ENCODE assay signal across 11 cellular contexts in the genomic region with DNA sequence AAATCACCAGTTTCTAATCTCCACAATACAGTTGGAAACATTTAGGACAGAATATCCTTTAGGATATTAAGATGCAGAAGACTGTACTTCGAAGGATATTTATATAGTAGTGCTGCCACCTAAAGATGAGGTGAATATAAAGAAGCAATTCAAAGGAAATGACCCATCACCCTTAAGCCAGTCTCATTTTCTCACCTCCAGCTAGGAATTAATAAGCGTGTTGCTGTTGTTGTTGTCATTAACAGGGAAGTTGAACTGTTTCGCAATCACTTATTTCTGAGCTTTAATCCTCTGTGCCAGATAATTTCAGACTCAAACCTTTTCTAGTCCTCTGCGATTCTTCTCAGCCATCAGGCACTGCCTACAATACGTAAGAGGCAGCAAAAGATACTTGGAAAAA. TPM values are rescaled to one million over a fixed set of nuclear protein-coding genes. Genes with fewer than 3 reads are reported as not detected.
DNase-seq lines count a peak whose midpoint lies in the region; ATAC-seq and TF ChIP-seq lines count a peak whose summit lies in the region.
"Had no signal": no experiment of that assay in that cellular context is flagged by ENCODE, and none has a peak within 500 bp of the region (broad histone marks: within the 10 kb centered on the region; RNA-seq: fewer than 3 reads in every experiment).

No MANE protein-coding gene starts in this region.

- H3K4me1 Mint-ChIP-seq in activated CD4-positive, alpha-beta memory T cell treated with anti-CD3 and anti-CD28 coated beads, Interleukin-2, amount 10 ng/mL, durations not matched to agents 7 days and 5 days = peaks cover 29% of the 10 kb centered on the region

- CTCF ChIA-PET in activated CD4-positive, alpha-beta memory T cell treated with anti-CD3 and anti-CD28 coated beads, Interleukin-2, amount 10 ng/mL, durations not matched to agents 7 days and 5 days (lab: Charles Lee) = interaction anchor here (5.2 kb wide), 1 partner anchor 39 kb away, joined by 44 read pairs; no protein-coding TSS in a partner anchor

- no peak for ATAC-seq in right cardiac atrium
- no peak for ATAC-seq in lower lobe of right lung

- H3K27ac ChIP-seq in left ventricle myocardium inferior (replicated peaks) = peak overlapping the region; percentile 99
- H3K27ac ChIP-seq in right cardiac atrium (ENCODE audit: low read length) = no peak overlapping the region
- H3K27ac ChIP-seq in lower lobe of right lung = peak overlapping the region; percentile 99
- H3K27ac ChIP-seq in vagina = peak overlapping the region; percentile 99

- peaks cover 3% of the 10 kb centered on the region for H3K36me3 Mint-ChIP-seq in activated CD4-positive, alpha-beta memory T cell treated with anti-CD3 and anti-CD28 coated beads, Interleukin-2, amount 10 ng/mL, durations not matched to agents 7 days and 5 days (ENCODE audit: low read depth)

- POLR2A ChIA-PET in activated CD4-positive, alpha-beta memory T cell treated with anti-CD3 and anti-CD28 coated beads, Interleukin-2, amount 10 ng/mL, durations not matched to agents 7 days and 5 days (lab: Charles Lee) = interaction anchor here (1.3 kb wide), 1 partner anchor 8 kb away, joined by 3 read pairs; a partner anchor contains a TSS

- TF ChIP-seq CTCF in left ventricle myocardium inferior (IDR thresholded peaks at IDR 0.05; ENCODE audit: borderline replicate concordance) (no peak), lower lobe of right lung (IDR thresholded peaks at IDR 0.05) (no peak), vagina (IDR thresholded peaks at IDR 0.05) (no peak)

- intact Hi-C loops in left ventricle myocardium inferior (cut with micrococcal nuclease) (no loop called here), right cardiac atrium (cut with DNase I) (no loop called here), lower lobe of right lung (cut with DNase I) (no loop called here), vagina (cut with DNase I) (no loop called here)

- TF ChIP-seq POLR2A in vagina (IDR thresholded peaks at IDR 0.05) = no peak

- H3K27ac Mint-ChIP-seq in activated CD4-positive, alpha-beta memory T cell treated with anti-CD3 and anti-CD28 coated beads, Interleukin-2, amount 10 ng/mL, durations not matched to agents 7 days and 5 days = peak overlapping the region; percentile 99

- H3K36me3 ChIP-seq in left ventricle myocardium inferior = no peaks in the 10 kb centered on the region
- no peaks in the 10 kb centered on the region for H3K36me3 ChIP-seq in lower lobe of right lung
- no peaks in the 10 kb centered on the region for H3K36me3 ChIP-seq in vagina

- no peaks in the 10 kb centered on the region for H3K9me3 ChIP-seq in left ventricle myocardium inferior (replicated peaks)
- H3K9me3 ChIP-seq in right cardiac atrium (ENCODE audit: control insufficient read depth, low read length) = no peaks in the 10 kb centered on the region
- no peaks in the 10 kb centered on the region for H3K9me3 ChIP-seq in lower lobe of right lung
- no peaks in the 10 kb centered on the region for H3K9me3 ChIP-seq in vagina

- H3K27me3 Mint-ChIP-seq in activated CD4-positive, alpha-beta memory T cell treated with anti-CD3 and anti-CD28 coated beads, Interleukin-2, amount 10 ng/mL, durations not matched to agents 7 days and 5 days = peaks cover 26% of the 10 kb centered on the region

- H3K4me1 ChIP-seq in left ventricle myocardium inferior = peaks cover 42% of the 10 kb centered on the region
- peaks cover 3% of the 10 kb centered on the region for H3K4me1 ChIP-seq in right cardiac atrium (ENCODE audit: control insufficient read depth, insufficient read depth, low read length)
- peaks cover 14% of the 10 kb centered on the region for H3K4me1 ChIP-seq in lower lobe of right lung
- peaks cover 31% of the 10 kb centered on the region for H3K4me1 ChIP-seq in vagina

- DNase-seq in left ventricle myocardium inferior = no peak
- DNase-seq in right cardiac atrium = no peak
- DNase-seq in activated CD4-positive, alpha-beta memory T cell treated with anti-CD3 and anti-CD28 coated beads, Interleukin-2, amount 10 ng/mL, durations not matched to agents 7 days and 5 days = no peak
- DNase-seq in lower lobe of right lung = no peak
- no peak for DNase-seq in vagina (ENCODE audit: extremely low spot score in 2 of 2)
- no peak for DNase-seq in NCI-H1436 (lab: John Stamatoyannopoulos, UW)
- no peak for DNase-seq in GF-D8 (lab: John Stamatoyannopoulos, UW)
- DNase-seq in ecto neural progenitor cell (ENCODE audit: low spot score) = no peak
- DNase-seq: activated naive CD4-positive, alpha-beta T cell treated with Interleukin-2 at 50 U/mL for 16 hours; DMS53; NCI-H146 had no signal

- no peak overlapping the region for H3K4me3 Mint-ChIP-seq in activated CD4-positive, alpha-beta memory T cell treated with anti-CD3 and anti-CD28 coated beads, Interleukin-2, amount 10 ng/mL, durations not matched to agents 7 days and 5 days

- H3K4me3 ChIP-seq in left ventricle myocardium inferior (peak overlapping the region; percentile 84), right cardiac atrium (ENCODE audit: low read length) (no peak overlapping the region), lower lobe of right lung (no peak overlapping the region), vagina (no peak overlapping the region)

- no peaks in the 10 kb centered on the region for H3K27me3 ChIP-seq in left ventricle myocardium inferior (ENCODE audit: low read depth)
- H3K27me3 ChIP-seq in right cardiac atrium (ENCODE audit: control insufficient read depth, insufficient read depth) = no peaks in the 10 kb centered on the region
- H3K27me3 ChIP-seq in lower lobe of right lung (ENCODE audit: low read depth) = no peaks in the 10 kb centered on the region
- no peaks in the 10 kb centered on the region for H3K27me3 ChIP-seq in vagina

- H3K9me3 Mint-ChIP-seq in activated CD4-positive, alpha-beta memory T cell treated with anti-CD3 and anti-CD28 coated beads, Interleukin-2, amount 10 ng/mL, durations not matched to agents 7 days and 5 days = no peaks in the 10 kb centered on the region

- WGBS in right cardiac atrium = 55% methylated on average over 5 of the region's 5 CpGs

RNA-seq across cellular contexts. Expression of a gene that starts 7.8 kb away (rescaled TPM):
- total RNA-seq in left ventricle myocardium inferior = 26.6 TPM
- 10 to 100 TPM; 25.7 to 37.1 (median 32.9) TPM for total RNA-seq in right cardiac atrium
- 6.1 TPM for polyA plus RNA-seq in right cardiac atrium
- total RNA-seq in activated CD4-positive, alpha-beta memory T cell treated with anti-CD3 and anti-CD28 coated beads, Interleukin-2, amount 10 ng/mL, durations not matched to agents 7 days and 5 days = 10 to 100 TPM; 14.7 to 15.1 TPM
- 32.4 TPM for total RNA-seq in lower lobe of right lung
- total RNA-seq in vagina = 29.7 TPM

RNA-seq across cellular contexts. Expression of a gene that starts 19.6 kb away (rescaled TPM):
- total RNA-seq in left ventricle myocardium inferior = 12.0 TPM
- 10 to 100 TPM; 14.9 to 20.1 (median 16.9) TPM for total RNA-seq in right cardiac atrium
- polyA plus RNA-seq in right cardiac atrium = 9.8 TPM
- total RNA-seq in activated CD4-positive, alpha-beta memory T cell treated with anti-CD3 and anti-CD28 coated beads, Interleukin-2, amount 10 ng/mL, durations not matched to agents 7 days and 5 days = 1 to 10 TPM; 4.8 to 4.9 TPM
- 17.7 TPM for total RNA-seq in lower lobe of right lung
- 16.7 TPM for total RNA-seq in vagina
